8 cellular contexts compared by ENCODE assay signal in genomic region chr16:77213542-77214108, GRCh38. TPM values are rescaled to one million over a fixed set of nuclear protein-coding genes. Genes with fewer than 3 reads are reported as not detected.
DNase-seq lines count a peak whose midpoint lies in the region; TF ChIP-seq lines count a peak whose summit lies in the region.

No MANE protein-coding gene starts in this region.

- H3K79me2 ChIP-seq in GM23248 (ENCODE audit: insufficient read depth), result no peaks in the 10 kb centered on the region

- no peak overlapping the region for H2AFZ ChIP-seq in GM23248

- TF ChIP-seq EP300 in ovary (IDR thresholded peaks at IDR 0.05), result no peak

- WGBS in GM23248 (ENCODE audit: low coverage in 1 of 2, low lambda C conversion rate in 2 of 2, missing lambda C conversion rate in 2 of 2), 2 experiments, result 77 to 81% methylated on average over 15 of the region's 15 CpGs
- 87 to 93% (median 92%) methylated on average over 15 of the region's 15 CpGs for WGBS in ovary, 3 donors

- no peak overlapping the region for H3K9ac ChIP-seq in GM23248
- peak overlapping the region; percentile 85 for H3K9ac ChIP-seq in NT2/D1 (ENCODE audit: insufficient read length, low read depth)

- H3K27ac ChIP-seq in GM23248 (no peak overlapping the region), epithelial cell of prostate (peak overlapping the region; percentile 30), ovary (no peak overlapping the region), coronary artery (no peak overlapping the region)

- intact Hi-C loops in ovary (cut with DNase I), result no loop called here

- no peaks in the 10 kb centered on the region for H4K20me1 ChIP-seq in GM23248 (ENCODE audit: insufficient read depth)

- TF ChIP-seq POLR2A in ovary (IDR thresholded peaks at IDR 0.05), result no peak

- DNase-seq in GM23248 (peak; percentile 84), NT2/D1 (ENCODE audit: low read depth, low spot score) (no peak), epithelial cell of prostate (ENCODE audit: low read depth, low spot score) (peak; percentile 78), ovary (peak in 3 of 5 donors; percentile 29 to 46 (median 43)), cerebellar nuclear complex (lab: John Stamatoyannopoulos, UW) (no peak), iPS-NIHi11 (ENCODE audit: low spot score) (no peak), coronary artery (ENCODE audit: low spot score) (no peak), DMS153 (lab: John Stamatoyannopoulos, UW) (no peak)

- no peak overlapping the region for H3K4me2 ChIP-seq in GM23248 (ENCODE audit: unreplicated experiment)

- 0 out of 2 replicates have a peak, but pooled peaks cover 3% of the 10 kb centered on the region for H3K4me1 ChIP-seq in GM23248 (ENCODE audit: insufficient read depth)
- peaks cover 13% of the 10 kb centered on the region for H3K4me1 ChIP-seq in NT2/D1 (ENCODE audit: insufficient read depth, insufficient read length)
- H3K4me1 ChIP-seq in ovary (ENCODE audit: insufficient read depth), result no peaks in the 10 kb centered on the region

- in situ Hi-C loops in GM23248 (cut with MboI), result no loop called here

- H3K9me2 ChIP-seq in GM23248 (ENCODE audit: insufficient read depth), result no peaks in the 10 kb centered on the region

- H3K9me3 ChIP-seq in GM23248 (ENCODE audit: low read depth), result no peaks in the 10 kb centered on the region
- no peaks in the 10 kb centered on the region for H3K9me3 ChIP-seq in NT2/D1 (ENCODE audit: insufficient read depth, low read length)
- no peaks in the 10 kb centered on the region for H3K9me3 ChIP-seq in ovary

- no peak for TF ChIP-seq CTCF in ovary (IDR thresholded peaks at IDR 0.05)
- no peak for TF ChIP-seq CTCF in coronary artery (IDR thresholded peaks at IDR 0.05)

- peaks cover 14% of the 10 kb centered on the region for H3K27me3 ChIP-seq in GM23248 (replicated peaks; ENCODE audit: insufficient read depth)
- no peaks in the 10 kb centered on the region for H3K27me3 ChIP-seq in NT2/D1 (ENCODE audit: insufficient read depth, insufficient read length)
- no peaks in the 10 kb centered on the region for H3K27me3 ChIP-seq in ovary

- H3K4me3 ChIP-seq in GM23248 (no peak overlapping the region), NT2/D1 (ENCODE audit: insufficient read length, low read depth) (peak overlapping the region; percentile 79), ovary (no peak overlapping the region), coronary artery (no peak overlapping the region)

- H3K36me3 ChIP-seq in GM23248 (ENCODE audit: low read depth), result no peaks in the 10 kb centered on the region
- peaks cover 11% of the 10 kb centered on the region for H3K36me3 ChIP-seq in NT2/D1 (ENCODE audit: insufficient read depth, insufficient read length, low read length)
- H3K36me3 ChIP-seq in ovary, result no peaks in the 10 kb centered on the region

- no peaks in the 10 kb centered on the region for H3F3A ChIP-seq in GM23248 (ENCODE audit: insufficient read depth)

RNA-seq across cellular contexts. Expression of gene SYCE1L, which starts 14.4 kb away (rescaled TPM):
- total RNA-seq in GM23248 (2014; rRNA removed; shearing (Covaris generic)), result not detected in 2 replicates
- polyA plus RNA-seq in GM23248 (2016; fragmentation: Nextera tagmentation; extraction: Ambion mirVana) (not detected in 2 replicates), ovary (1 to 10 TPM in 1 of 2 donors, not detected in 1; 5.6 TPM)
- 10 to 100 TPM in 4 of 7 donors, 1 to 10 TPM in 3; 4.4 to 56.0 (median 12.1) TPM for total RNA-seq in ovary

RNA-seq across cellular contexts. Expression of gene MON1B, which starts 22.6 kb away (rescaled TPM):
- 9.3 and 11.3 TPM in 2 replicates for total RNA-seq in GM23248 (2014; rRNA removed; shearing (Covaris generic))
- polyA plus RNA-seq in GM23248 (2016; fragmentation: Nextera tagmentation; extraction: Ambion mirVana) (21.4 and 22.8 TPM in 2 replicates), ovary (10 to 100 TPM; 15.2 to 16.5 TPM)
- 10 to 100 TPM; 11.8 to 42.1 (median 26.7) TPM for total RNA-seq in ovary

Comparison
In these comparisons a context has a peak if more than half of its experiments do, and no peak if none do; other contexts are left out.
1. DNase-seq: peak in GM23248 (single experiment), epithelial cell of prostate (single experiment) and ovary (3 of 5); none in NT2/D1 (single experiment), cerebellar nuclear complex (0 of 2), iPS-NIHi11 (single experiment), coronary artery (single experiment) and DMS153 (single experiment).